ENCODE assay signal across 25 cellular contexts in the genomic region with DNA sequence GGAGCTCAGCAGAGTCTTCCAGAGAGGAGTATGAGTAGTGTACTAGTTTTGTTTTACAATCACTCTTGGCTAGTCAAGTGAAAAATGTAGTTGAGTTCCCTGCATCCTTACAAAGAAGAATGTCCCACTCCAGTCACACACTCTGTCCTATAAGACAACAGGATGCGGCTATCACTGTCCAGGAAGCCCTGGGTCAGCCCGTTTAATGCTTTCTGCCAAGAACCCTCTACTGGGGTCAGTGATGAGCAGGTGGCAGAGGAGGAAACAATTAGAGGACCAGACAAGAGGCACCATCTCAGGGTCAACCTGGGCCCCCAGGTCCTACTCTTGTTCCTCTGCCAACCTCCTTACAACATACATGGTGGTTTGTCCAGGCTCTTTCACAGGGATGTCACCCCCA.
"Had no signal": no experiment of that assay in that cellular context is flagged by ENCODE, and none has a peak within 500 bp of the region (broad histone marks: within the 10 kb centered on the region; RNA-seq: fewer than 3 reads in every experiment).

No MANE protein-coding gene starts in this region.

- H3K4me3 Mint-ChIP-seq: activated B cell treated with CpG ODN at 0.5 μM for 24 hours; activated CD4-positive, alpha-beta T cell treated with anti-CD3 and anti-CD28 coated beads for 36 hours; activated T-cell treated with anti-CD3 and anti-CD28 coated beads, Interleukin-2, amount 50 U/mL, for 24 hours; activated T-helper 17 cell treated with anti-CD3 and anti-CD28 coated beads, Interleukin-2, amount 50 U/mL, for 72 hours; T-helper 17 cell had no signal

- H3K27ac ChIP-seq: brain microvascular endothelial cell, pancreas, skin epidermis had no signal

- FAIRE-seq: frontal cortex, pancreas, urothelium cell line had no signal

- H3K4me1 ChIP-seq: pancreas had no signal

- H3K36me3 Mint-ChIP-seq: activated naive CD4-positive, alpha-beta T cell treated with anti-CD3 and anti-CD28 coated beads, Interleukin-2, amount 50 U/mL, for 72 hours had no signal

- ATAC-seq: activated CD4-positive, alpha-beta T cell treated with anti-CD3 and anti-CD28 coated beads for 36 hours; activated naive CD4-positive, alpha-beta T cell treated with anti-CD3 and anti-CD28 coated beads, Interleukin-2, amount 50 U/mL, for 72 hours; activated T-helper 17 cell treated with anti-CD3 and anti-CD28 coated beads, Interleukin-2, amount 50 U/mL, for 72 hours; left ventricle myocardium superior; pancreas; right cardiac atrium; T-helper 17 cell had no signal

- H3K9me3 ChIP-seq: pancreas, transverse colon had no signal

- H3K27me3 ChIP-seq: brain microvascular endothelial cell, pancreas, transverse colon had no signal

- H3K27me3 Mint-ChIP-seq: activated B cell treated with CpG ODN at 0.5 μM for 24 hours; activated CD4-positive, alpha-beta T cell treated with anti-CD3 and anti-CD28 coated beads for 36 hours; activated T-cell treated with anti-CD3 and anti-CD28 coated beads, Interleukin-2, amount 50 U/mL, for 24 hours; activated T-helper 17 cell treated with anti-CD3 and anti-CD28 coated beads, Interleukin-2, amount 50 U/mL, for 72 hours had no signal

- H3K36me3 ChIP-seq: brain microvascular endothelial cell, pancreas, transverse colon had no signal

- DNase-seq: activated B cell treated with CpG ODN at 0.5 μM for 24 hours; activated CD4-positive, alpha-beta T cell treated with anti-CD3 and anti-CD28 coated beads for 36 hours; activated CD4-positive, alpha-beta T cell treated with anti-CD3 and anti-CD28 coated beads, Interleukin-2, amount 50 U/mL, for 4 hours; activated CD8-positive, alpha-beta memory T cell treated with anti-CD3 and anti-CD28 coated beads for 24 hours; activated CD8-positive, alpha-beta memory T cell treated with anti-CD3 and anti-CD28 coated beads, Interleukin-2, amount 50 U/mL, for 4 hours; activated T-cell treated with anti-CD3 and anti-CD28 coated beads, Interleukin-2, amount 50 U/mL, for 24 hours; aorta; brain microvascular endothelial cell; central memory CD4-positive, alpha-beta T cell; dermis blood vessel endothelial cell; effector CD8-positive, alpha-beta T cell; erythroblast; left ventricle myocardium superior; pancreas; right cardiac atrium; stimulated activated CD4-positive, alpha-beta T cell treated with anti-CD3 and anti-CD28 coated beads, Interleukin-1b, Interleukin-23, amount 100 ng/mL, for 48 hours; SW 1271; T-helper 17 cell; transverse colon had no signal

- H3K4me3 ChIP-seq: pancreas, skin epidermis, transverse colon had no signal

- H3K27ac Mint-ChIP-seq: activated B cell treated with CpG ODN at 0.5 μM for 24 hours; activated CD4-positive, alpha-beta T cell treated with anti-CD3 and anti-CD28 coated beads for 36 hours; activated naive CD4-positive, alpha-beta T cell treated with anti-CD3 and anti-CD28 coated beads, Interleukin-2, amount 50 U/mL, for 72 hours; activated T-cell treated with anti-CD3 and anti-CD28 coated beads, Interleukin-2, amount 50 U/mL, for 24 hours; activated T-helper 17 cell treated with anti-CD3 and anti-CD28 coated beads, Interleukin-2, amount 50 U/mL, for 72 hours; T-helper 17 cell had no signal

- H3K9me3 Mint-ChIP-seq: activated B cell treated with CpG ODN at 0.5 μM for 24 hours; activated naive CD4-positive, alpha-beta T cell treated with anti-CD3 and anti-CD28 coated beads, Interleukin-2, amount 50 U/mL, for 72 hours; activated T-cell treated with anti-CD3 and anti-CD28 coated beads, Interleukin-2, amount 50 U/mL, for 24 hours; activated T-helper 17 cell treated with anti-CD3 and anti-CD28 coated beads, Interleukin-2, amount 50 U/mL, for 72 hours; nephron progenitor cell had no signal

- H3K4me1 Mint-ChIP-seq: activated B cell treated with CpG ODN at 0.5 μM for 24 hours; activated CD4-positive, alpha-beta T cell treated with anti-CD3 and anti-CD28 coated beads for 36 hours; activated T-helper 17 cell treated with anti-CD3 and anti-CD28 coated beads, Interleukin-2, amount 50 U/mL, for 72 hours had no signal
